In the genomic region with DNA sequence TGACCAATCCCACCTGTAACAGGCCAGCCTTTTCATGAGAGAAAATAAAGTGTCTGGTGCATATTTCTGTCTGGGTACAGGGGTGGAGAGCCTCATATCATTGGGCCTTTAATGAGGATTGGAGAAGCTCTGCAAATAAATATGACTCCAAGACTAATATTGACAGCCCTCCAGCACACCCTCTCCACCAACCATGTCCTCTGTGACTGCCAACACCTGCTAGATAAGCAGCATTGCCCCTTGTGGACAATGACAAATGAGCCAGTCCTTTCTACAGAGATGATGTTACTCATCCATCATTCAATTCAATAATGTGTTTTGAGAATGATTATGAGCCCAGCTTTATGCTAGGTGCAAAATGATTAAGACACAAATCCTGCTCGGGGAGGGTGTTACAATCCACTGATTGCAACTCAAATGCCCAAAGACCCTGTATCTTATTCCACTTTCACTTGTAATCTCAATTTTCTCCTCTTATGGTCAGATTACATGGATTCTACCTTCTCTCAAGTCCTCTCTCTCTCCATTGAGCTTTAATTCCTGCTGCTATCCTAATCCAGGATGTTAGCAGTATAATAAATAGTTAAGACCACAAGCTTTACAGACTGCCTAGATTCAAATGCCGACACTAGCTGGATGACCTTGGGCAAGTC, we compare ENCODE assay signal across 15 cellular contexts. TPM values are rescaled to one million over a fixed set of nuclear protein-coding genes. Genes with fewer than 3 reads are reported as not detected.
DNase-seq lines count a peak whose midpoint lies in the region; ATAC-seq, FAIRE-seq and TF ChIP-seq lines count a peak whose summit lies in the region.
"Had no signal": no experiment of that assay in that cellular context is flagged by ENCODE, and none has a peak within 500 bp of the region (broad histone marks: within the 10 kb centered on the region; RNA-seq: fewer than 3 reads in every experiment).

No MANE protein-coding gene starts in this region.

- peaks cover 0 to 2% of the 10 kb centered on the region in 2 donors for H3K36me3 Mint-ChIP-seq in activated T-cell treated with anti-CD3 and anti-CD28 coated beads, Interleukin-2, amount 50 U/mL, for 72 hours (ENCODE audit: insufficient read depth in 2 of 2)
- no peaks in the 10 kb centered on the region for H3K36me3 Mint-ChIP-seq in activated T-cell treated with anti-CD3 and anti-CD28 coated beads, Interleukin-2, amount 50 U/mL, for 24 hours (ENCODE audit: low read depth)
- H3K36me3 Mint-ChIP-seq in CD14-positive monocyte: no peaks in the 10 kb centered on the region
- H3K36me3 Mint-ChIP-seq: stimulated activated memory B cell treated with anti-CD40 and anti-IgM and Interleukin-4, amounts not matched to agents 10 μg/mL and 1 μg/mL and 100 μg/mL, for 72 hours had no signal

- H3K27me3 ChIP-seq in small intestine (ENCODE audit: control insufficient read depth in 2 of 2, insufficient read depth in 2 of 2, low read length in 2 of 2): no peaks in the 10 kb centered on the region

- no peaks in the 10 kb centered on the region for H3K9me3 ChIP-seq in small intestine (ENCODE audit: control insufficient read depth, low read depth)
- H3K9me3 ChIP-seq: breast epithelium had no signal

- H3K4me3 Mint-ChIP-seq in activated T-cell treated with anti-CD3 and anti-CD28 coated beads, Interleukin-2, amount 50 U/mL, for 72 hours: no peak overlapping the region
- no peak overlapping the region for H3K4me3 Mint-ChIP-seq in activated T-cell treated with anti-CD3 and anti-CD28 coated beads, Interleukin-2, amount 50 U/mL, for 24 hours
- no peak overlapping the region for H3K4me3 Mint-ChIP-seq in CD14-positive monocyte
- H3K4me3 Mint-ChIP-seq: stimulated activated memory B cell treated with anti-CD40 and anti-IgM and Interleukin-4, amounts not matched to agents 10 μg/mL and 1 μg/mL and 100 μg/mL, for 72 hours had no signal

- ATAC-seq in activated T-cell treated with anti-CD3 and anti-CD28 coated beads, Interleukin-2, amount 50 U/mL, for 72 hours (replicated peaks in 1 of 2): peak; percentile 28 to 32
- no peak for ATAC-seq in GM19397 (IDR thresholded peaks at IDR 0.05; ENCODE audit: unreplicated experiment)
- ATAC-seq in GM18502 (IDR thresholded peaks at IDR 0.05; ENCODE audit: poor library complexity, unreplicated experiment): no peak
- ATAC-seq: stimulated activated memory B cell treated with anti-CD40 and anti-IgM and Interleukin-4, amounts not matched to agents 10 μg/mL and 1 μg/mL and 100 μg/mL, for 72 hours had no signal

- no peak for DNase-seq in activated T-cell treated with anti-CD3 and anti-CD28 coated beads, Interleukin-2, amount 50 U/mL, for 72 hours
- no peak for DNase-seq in activated T-cell treated with anti-CD3 and anti-CD28 coated beads, Interleukin-2, amount 50 U/mL, for 24 hours
- DNase-seq in NCI-H146 (lab: John Stamatoyannopoulos, UW): peak; percentile 85
- DNase-seq in SW480 (ENCODE audit: low spot score): peak; percentile 33
- peak; percentile 24 for DNase-seq in small intestine
- DNase-seq in CD14-positive monocyte (ENCODE audit: low spot score): no peak
- DNase-seq: stimulated activated CD4-positive, alpha-beta T cell treated with anti-CD3 and anti-CD28 coated beads, Interleukin-1b, Interleukin-23, amount 100 ng/mL, for 48 hours; T-helper 1 cell had no signal

- intact Hi-C loops in CD14-positive monocyte (cut with micrococcal nuclease): no loop called here

- H3K9me3 Mint-ChIP-seq in activated T-cell treated with anti-CD3 and anti-CD28 coated beads, Interleukin-2, amount 50 U/mL, for 72 hours: no peaks in the 10 kb centered on the region
- no peaks in the 10 kb centered on the region for H3K9me3 Mint-ChIP-seq in activated T-cell treated with anti-CD3 and anti-CD28 coated beads, Interleukin-2, amount 50 U/mL, for 24 hours
- H3K9me3 Mint-ChIP-seq in CD14-positive monocyte: peaks cover 0 to 7% (median 0%) of the 10 kb centered on the region in 7 donors
- H3K9me3 Mint-ChIP-seq: stimulated activated memory B cell treated with anti-CD40 and anti-IgM and Interleukin-4, amounts not matched to agents 10 μg/mL and 1 μg/mL and 100 μg/mL, for 72 hours had no signal

- FAIRE-seq in small intestine (lab: Jason Lieb, UNC): no peak

- no peaks in the 10 kb centered on the region for H3K36me3 ChIP-seq in small intestine (ENCODE audit: control insufficient read depth in 2 of 2, insufficient read depth in 2 of 2, low read length in 2 of 2)
- H3K36me3 ChIP-seq: breast epithelium had no signal

- H3K27me3 Mint-ChIP-seq in activated T-cell treated with anti-CD3 and anti-CD28 coated beads, Interleukin-2, amount 50 U/mL, for 72 hours (ENCODE audit: low read depth): peaks cover 33% of the 10 kb centered on the region
- H3K27me3 Mint-ChIP-seq in activated T-cell treated with anti-CD3 and anti-CD28 coated beads, Interleukin-2, amount 50 U/mL, for 24 hours: peaks cover 40% of the 10 kb centered on the region
- peaks cover 31 to 41% (median 33%) of the 10 kb centered on the region in 3 donors for H3K27me3 Mint-ChIP-seq in CD14-positive monocyte (ENCODE audit: low read depth in 3 of 3)

- H3K27ac ChIP-seq in small intestine (ENCODE audit: low read depth in 1 of 2, low read length in 1 of 2): no peak overlapping the region
- H3K27ac ChIP-seq: breast epithelium, HL-60 had no signal

- TF ChIP-seq CTCF in CD14-positive monocyte (IDR thresholded peaks at IDR 0.05): no peak

- 78 to 84% (median 79%) methylated on average over 2 of the region's 2 CpGs for WGBS in small intestine, 3 donors

- no peak overlapping the region for H3K27ac Mint-ChIP-seq in activated T-cell treated with anti-CD3 and anti-CD28 coated beads, Interleukin-2, amount 50 U/mL, for 72 hours
- no peak overlapping the region for H3K27ac Mint-ChIP-seq in activated T-cell treated with anti-CD3 and anti-CD28 coated beads, Interleukin-2, amount 50 U/mL, for 24 hours
- no peak overlapping the region for H3K27ac Mint-ChIP-seq in CD14-positive monocyte
- H3K27ac Mint-ChIP-seq: stimulated activated memory B cell treated with anti-CD40 and anti-IgM and Interleukin-4, amounts not matched to agents 10 μg/mL and 1 μg/mL and 100 μg/mL, for 72 hours had no signal

- peaks cover 0 to 2% of the 10 kb centered on the region in 2 donors for H3K4me1 ChIP-seq in small intestine (ENCODE audit: control insufficient read depth in 2 of 2, insufficient read depth in 1 of 2, low read depth in 1 of 2, low read length in 1 of 2)
- H3K4me1 ChIP-seq: breast epithelium had no signal

- peaks cover 7% of the 10 kb centered on the region for H3K4me1 Mint-ChIP-seq in activated T-cell treated with anti-CD3 and anti-CD28 coated beads, Interleukin-2, amount 50 U/mL, for 72 hours (ENCODE audit: low read depth)
- H3K4me1 Mint-ChIP-seq in activated T-cell treated with anti-CD3 and anti-CD28 coated beads, Interleukin-2, amount 50 U/mL, for 24 hours (ENCODE audit: low read depth): peaks cover 12% of the 10 kb centered on the region
- peaks cover 6% of the 10 kb centered on the region for H3K4me1 Mint-ChIP-seq in CD14-positive monocyte

- H3K4me3 ChIP-seq in small intestine (ENCODE audit: low read depth in 1 of 2, low read length in 2 of 2): no peak overlapping the region
- H3K4me3 ChIP-seq: breast epithelium had no signal

RNA-seq across cellular contexts. Expression of gene GFRA3, which starts 2.1 kb away (rescaled TPM):
- total RNA-seq in activated T-cell treated with anti-CD3 and anti-CD28 coated beads, Interleukin-2, amount 50 U/mL, for 72 hours: under 1 TPM in 1 of 2 donors, not detected in 1; 0.17 TPM
- polyA plus RNA-seq in small intestine (1 to 10 TPM in 1 of 3 donors, under 1 TPM in 1, not detected in 1; 0.67 to 1.1 TPM), CD14-positive monocyte (not detected)
- total RNA-seq: breast epithelium, mesenteric fat pad had no signal

RNA-seq across cellular contexts. Expression of gene CDC25C, which starts 55.1 kb away (rescaled TPM):
- 10 to 100 TPM; 22.6 to 30.1 TPM for total RNA-seq in activated T-cell treated with anti-CD3 and anti-CD28 coated beads, Interleukin-2, amount 50 U/mL, for 72 hours
- 1 to 10 TPM in 2 of 3 donors, under 1 TPM in 1; 0.54 to 8.8 (median 4.2) TPM for polyA plus RNA-seq in small intestine
- polyA plus RNA-seq in CD14-positive monocyte: not detected
- total RNA-seq: mesenteric fat pad, posterior vena cava had no signal

Comparison
In these comparisons a context has a peak if more than half of its experiments do, and no peak if none do; other contexts are left out.
1. ATAC-seq: peak in activated T-cell treated with anti-CD3 and anti-CD28 coated beads, Interleukin-2, amount 50 U/mL, for 72 hours (2 of 2); none in GM19397 (single experiment) and GM18502 (single experiment).
2. DNase-seq: peak in NCI-H146 (single experiment), SW480 (single experiment) and small intestine (single experiment); none in activated T-cell treated with anti-CD3 and anti-CD28 coated beads, Interleukin-2, amount 50 U/mL, for 72 hours (0 of 2), activated T-cell treated with anti-CD3 and anti-CD28 coated beads, Interleukin-2, amount 50 U/mL, for 24 hours (single experiment) and CD14-positive monocyte (single experiment).